Comparison of ENCODE assay signal across 19 cellular contexts in the genomic region with DNA sequence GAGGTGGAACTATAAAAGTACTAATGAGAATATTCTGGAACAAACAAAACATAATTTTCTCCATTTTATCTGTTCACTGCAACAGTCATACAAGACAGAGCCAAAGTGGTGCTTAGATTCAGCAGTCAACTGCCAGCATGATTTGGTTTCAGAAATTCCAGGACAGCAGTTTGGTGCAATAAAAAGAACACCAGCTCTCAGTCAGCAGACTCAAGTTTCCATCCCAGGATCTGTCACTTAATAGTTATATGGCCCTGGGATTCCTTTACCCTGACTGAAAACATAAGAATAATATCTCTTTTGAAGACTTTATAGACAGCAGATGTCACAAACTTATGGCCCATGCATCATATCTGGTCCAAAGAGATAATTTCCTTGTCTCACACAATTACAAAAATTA.
"Had no signal": no experiment of that assay in that cellular context is flagged by ENCODE, and none has a peak within 500 bp of the region (broad histone marks: within the 10 kb centered on the region; RNA-seq: fewer than 3 reads in every experiment).

No MANE protein-coding gene starts in this region.

- H3K27ac ChIP-seq: colonic mucosa, foreskin keratinocyte, neural progenitor cell, ovary, right lobe of liver, spleen had no signal

- H3K4me1 ChIP-seq: colonic mucosa, neural progenitor cell, right lobe of liver, spleen had no signal

- H3K4me3 Mint-ChIP-seq: natural killer cell treated with Interleukin-12 subunit alpha and Interleukin-12 subunit beta and Interleukin-15 and Interleukin-18, amount 100 ng/mL, for 72 hours; neural progenitor cell; type B pancreatic cell had no signal

- H3K27me3 Mint-ChIP-seq: progenitor cell of endocrine pancreas had no signal

- H3K4me3 ChIP-seq: colonic mucosa, neural progenitor cell, ovary, right lobe of liver, spleen, stomach had no signal

- H3K27me3 ChIP-seq: colonic mucosa, foreskin keratinocyte, neural progenitor cell, ovary, right lobe of liver, spleen, stomach had no signal

- DNase-seq: colonic mucosa; dermis blood vessel endothelial cell; erythroblast; foreskin keratinocyte; head of caudate nucleus; hippocampal formation; nucleus accumbens; ovary; retina; right lobe of liver; spleen; stimulated activated CD4-positive, alpha-beta T cell treated with anti-CD3 and anti-CD28 coated beads, Interleukin-15, amount 100 ng/mL, for 24 hours; stimulated activated CD4-positive, alpha-beta T cell treated with anti-CD3 and anti-CD28 coated beads, Interleukin-1b, Interleukin-23, amount 100 ng/mL, for 48 hours; stimulated activated naive CD4-positive, alpha-beta T cell; stomach had no signal

- H3K4me1 Mint-ChIP-seq: neural progenitor cell had no signal

- H3K9me3 ChIP-seq: colonic mucosa, ovary, right lobe of liver had no signal

- H3K27ac Mint-ChIP-seq: natural killer cell treated with Interleukin-12 subunit alpha and Interleukin-12 subunit beta and Interleukin-15 and Interleukin-18, amount 100 ng/mL, for 72 hours; neural progenitor cell; progenitor cell of endocrine pancreas; type B pancreatic cell had no signal

- H3K36me3 Mint-ChIP-seq: natural killer cell treated with Interleukin-12 subunit alpha and Interleukin-12 subunit beta and Interleukin-15 and Interleukin-18, amount 100 ng/mL, for 72 hours; neural progenitor cell; type B pancreatic cell had no signal

- H3K9ac ChIP-seq: neural progenitor cell had no signal

- H2AFZ ChIP-seq: neural progenitor cell had no signal

- H3K4me2 ChIP-seq: neural progenitor cell had no signal

- H3K36me3 ChIP-seq: colonic mucosa, neural progenitor cell, ovary, right lobe of liver, spleen, stomach had no signal

- ATAC-seq: foreskin keratinocyte; natural killer cell treated with Interleukin-12 subunit alpha and Interleukin-12 subunit beta and Interleukin-15 and Interleukin-18, amount 100 ng/mL, for 72 hours; right lobe of liver had no signal

- H3K9me3 Mint-ChIP-seq: type B pancreatic cell had no signal
